Comparison of ENCODE assay signal across 18 cellular contexts in genomic region chr2:115921541-115921940, GRCh38.
"Had no signal": no experiment of that assay in that cellular context is flagged by ENCODE, and none has a peak within 500 bp of the region (broad histone marks: within the 10 kb centered on the region; RNA-seq: fewer than 3 reads in every experiment).

No MANE protein-coding gene starts in this region.

- H3K27ac Mint-ChIP-seq: naive thymus-derived CD4-positive, alpha-beta T cell had no signal

- H3K4me1 ChIP-seq: esophagus muscularis mucosa, foreskin keratinocyte, gastroesophageal sphincter, heart left ventricle, left lung, lower lobe of right lung had no signal

- H3K27ac ChIP-seq: coronary artery, dorsolateral prefrontal cortex, esophagus muscularis mucosa, foreskin keratinocyte, gastroesophageal sphincter, heart left ventricle, hepatocyte, left lung, lower lobe of right lung had no signal

- H3K27me3 ChIP-seq: dorsolateral prefrontal cortex, esophagus muscularis mucosa, foreskin keratinocyte, gastroesophageal sphincter, heart left ventricle, hepatocyte, left lung had no signal

- ATAC-seq: foreskin keratinocyte; gastroesophageal sphincter; heart left ventricle; left cardiac atrium; left lung; left ventricle myocardium superior; lower lobe of right lung; naive thymus-derived CD4-positive, alpha-beta T cell had no signal

- H3K9me3 ChIP-seq: esophagus muscularis mucosa, gastroesophageal sphincter, lower lobe of right lung had no signal

- H3K36me3 ChIP-seq: esophagus muscularis mucosa, gastroesophageal sphincter, heart left ventricle, left lung, lower lobe of right lung had no signal

- DNase-seq: dermis blood vessel endothelial cell; dorsolateral prefrontal cortex; effector CD4-positive, alpha-beta T cell; effector memory CD4-positive, alpha-beta T cell; foreskin keratinocyte; heart left ventricle; hypothalamus; left cardiac atrium; left lung; left ventricle myocardium superior; lower lobe of right lung; mesenchymal stem cell; midbrain; naive thymus-derived CD4-positive, alpha-beta T cell had no signal

- H3K4me3 Mint-ChIP-seq: naive thymus-derived CD4-positive, alpha-beta T cell had no signal

- H3K4me3 ChIP-seq: coronary artery, dorsolateral prefrontal cortex, esophagus muscularis mucosa, gastroesophageal sphincter, heart left ventricle, hepatocyte, left lung, lower lobe of right lung had no signal

- H3K4me1 Mint-ChIP-seq: naive thymus-derived CD4-positive, alpha-beta T cell had no signal

- H3K36me3 Mint-ChIP-seq: naive thymus-derived CD4-positive, alpha-beta T cell had no signal
